ENCODE assay signal across 20 cellular contexts in the genomic region with DNA sequence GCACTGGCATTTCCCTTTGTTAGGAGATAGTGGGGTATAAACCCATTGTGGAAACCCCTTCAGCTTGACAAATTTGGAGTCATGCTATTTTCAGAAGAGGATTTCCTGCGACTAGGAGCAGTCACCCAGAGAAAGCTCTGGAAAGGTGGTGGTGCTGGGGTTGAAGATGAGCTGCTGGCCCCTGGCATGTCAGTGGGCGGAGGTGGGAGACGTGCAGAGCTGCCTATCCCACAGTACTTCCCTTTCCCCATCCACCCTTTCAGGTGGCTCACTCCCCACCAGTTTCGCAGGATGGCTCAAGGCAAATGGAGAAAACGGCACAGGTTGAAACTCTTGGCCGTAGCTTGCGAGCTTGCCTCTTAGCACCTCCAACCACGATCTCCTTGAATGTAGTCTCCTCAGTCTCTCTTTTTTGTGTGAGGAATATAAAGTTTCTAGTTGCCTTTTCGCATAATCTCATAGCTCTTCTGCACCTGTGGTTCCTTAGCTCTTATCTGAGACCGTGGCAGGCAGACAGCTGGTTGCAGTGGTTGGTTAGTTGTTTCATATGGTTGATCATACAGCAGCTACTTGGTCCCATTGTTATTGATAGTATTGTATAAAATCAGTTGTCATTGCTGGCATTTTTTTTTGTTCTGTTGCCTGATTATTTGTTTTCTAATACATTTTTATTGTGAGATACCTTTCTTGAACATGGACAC.
"Had no signal": no experiment of that assay in that cellular context is flagged by ENCODE, and none has a peak within 500 bp of the region (broad histone marks: within the 10 kb centered on the region; RNA-seq: fewer than 3 reads in every experiment).

No MANE protein-coding gene starts in this region.

- FAIRE-seq: astrocyte, bronchial epithelial cell had no signal

- H3K4me3 Mint-ChIP-seq: activated naive CD4-positive, alpha-beta T cell treated with anti-CD3 and anti-CD28 coated beads, Interleukin-2, amount 10 ng/mL, durations not matched to agents 7 days and 5 days; natural killer cell had no signal

- H3K9me3 ChIP-seq: mucosa of descending colon, neutrophil, suprapubic skin, upper lobe of right lung had no signal

- H3K27ac Mint-ChIP-seq: activated naive CD4-positive, alpha-beta T cell treated with anti-CD3 and anti-CD28 coated beads, Interleukin-2, amount 10 ng/mL, durations not matched to agents 7 days and 5 days; activated T-helper 2 cell treated with anti-CD3 and anti-CD28 coated beads, Interferon-gamma antibody, Interleukin-2, Interleukin-4, amounts not matched to agents 10 μg/mL and 5 μg/mL and 100 μg/mL, durations not matched to agents 14 hours and 24 hours and 36 hours; memory B cell; natural killer cell had no signal

- H3K9ac ChIP-seq: parathyroid adenoma had no signal

- DNase-seq: activated CD4-positive, alpha-beta T cell treated with anti-CD3 and anti-CD28 coated beads for 48 hours; activated naive CD4-positive, alpha-beta T cell treated with anti-CD3 and anti-CD28 coated beads, Interleukin-2, amount 10 ng/mL, durations not matched to agents 7 days and 5 days; dermis blood vessel endothelial cell; foreskin melanocyte; head of caudate nucleus; kidney glomerular epithelial cell; left ventricle myocardium superior; mucosa of descending colon; natural killer cell; stimulated activated naive CD4-positive, alpha-beta T cell; T-helper 9 cell; upper lobe of right lung had no signal

- H3K4me3 ChIP-seq: mucosa of descending colon, suprapubic skin, upper lobe of right lung had no signal

- H3K4me1 Mint-ChIP-seq: activated naive CD4-positive, alpha-beta T cell treated with anti-CD3 and anti-CD28 coated beads, Interleukin-2, amount 10 ng/mL, durations not matched to agents 7 days and 5 days had no signal

- ATAC-seq: left ventricle myocardium superior, mucosa of descending colon, natural killer cell, upper lobe of right lung had no signal

- H3K27ac ChIP-seq: epithelial cell of prostate, neutrophil, parathyroid adenoma, suprapubic skin, upper lobe of right lung had no signal

- H3K36me3 ChIP-seq: neutrophil, upper lobe of right lung had no signal

- H3K9me3 Mint-ChIP-seq: activated naive CD4-positive, alpha-beta T cell treated with anti-CD3 and anti-CD28 coated beads, Interleukin-2, amount 10 ng/mL, durations not matched to agents 7 days and 5 days; activated T-helper 2 cell treated with anti-CD3 and anti-CD28 coated beads, Interferon-gamma antibody, Interleukin-2, Interleukin-4, amounts not matched to agents 10 μg/mL and 5 μg/mL and 100 μg/mL, durations not matched to agents 14 hours and 24 hours and 36 hours; memory B cell; natural killer cell had no signal

- H3K79me2 ChIP-seq: parathyroid adenoma had no signal

- H3K4me1 ChIP-seq: parathyroid adenoma, suprapubic skin, upper lobe of right lung had no signal

- H3K27me3 Mint-ChIP-seq: activated naive CD4-positive, alpha-beta T cell treated with anti-CD3 and anti-CD28 coated beads, Interleukin-2, amount 10 ng/mL, durations not matched to agents 7 days and 5 days; memory B cell had no signal

- H3K27me3 ChIP-seq: suprapubic skin, upper lobe of right lung had no signal

- H2AFZ ChIP-seq: parathyroid adenoma had no signal
